In genomic region chr15:101501703-101502373, GRCh38 we compare ENCODE assay signal across 1 cellular context.
TF ChIP-seq lines count a peak whose summit lies in the region.

No MANE protein-coding gene starts in this region.

TF ChIP-seq in HepG2, 621 proteins besides CTCF, POLR2A, EP300 and RAD21 (continued from another document and continues in another):
- TF ChIP-seq MLXIP (CRISPR knock-in tag; IDR thresholded peaks at IDR 0.05; ENCODE audit: borderline replicate concordance) (no peak), ZFP90 (CRISPR knock-in tag; IDR thresholded peaks at IDR 0.05; ENCODE audit: borderline replicate concordance) (peak; percentile 70; the same call in 1 of the 2 replicates), ZNF720 (CRISPR knock-in tag; IDR thresholded peaks at IDR 0.05) (no peak), SSRP1 (CRISPR knock-in tag; IDR thresholded peaks at IDR 0.05) (no peak), ZNF143 (CRISPR knock-in tag; IDR thresholded peaks at IDR 0.05) (no peak), ZNF446 (CRISPR knock-in tag; IDR thresholded peaks at IDR 0.05) (no peak), NCOA1 (CRISPR knock-in tag; IDR thresholded peaks at IDR 0.05) (no peak), CREB1 (IDR thresholded peaks at IDR 0.05) (no peak), CREB1 (CRISPR knock-in tag; IDR thresholded peaks at IDR 0.05) (no peak), ZBTB49 (CRISPR knock-in tag; IDR thresholded peaks at IDR 0.05; ENCODE audit: borderline replicate concordance) (no peak), ZNF629 (CRISPR knock-in tag; conservative IDR thresholded peaks at IDR 0.05) (no peak), MTF1 (CRISPR knock-in tag; IDR thresholded peaks at IDR 0.05) (no peak), HHEX (CRISPR knock-in tag; IDR thresholded peaks at IDR 0.05) (no peak), SMAD3 (CRISPR knock-in tag; IDR thresholded peaks at IDR 0.05) (peak; percentile 63; the same call in 1 of the 2 replicates), KLF12 (CRISPR knock-in tag; IDR thresholded peaks at IDR 0.05; ENCODE audit: borderline replicate concordance) (no peak), HNRNPLL (IDR thresholded peaks at IDR 0.05; ENCODE audit: low read depth, low read length, poor library complexity, severe bottlenecking) (peak; percentile 25), ZNF713 (CRISPR knock-in tag; IDR thresholded peaks at IDR 0.05) (0 out of 2 replicates have a peak, but pooled peaks have one; percentile 87), ZSCAN25 (CRISPR knock-in tag; IDR thresholded peaks at IDR 0.05) (no peak; the same call in 1 of the 2 replicates), FOXP1 (IDR thresholded peaks at IDR 0.05) (no peak), FOXP1 (CRISPR knock-in tag; IDR thresholded peaks at IDR 0.05) (no peak), ZMYM4 (CRISPR knock-in tag; IDR thresholded peaks at IDR 0.05) (peak; percentile 68; the same call in 1 of the 2 replicates), PHF21A (CRISPR knock-in tag; IDR thresholded peaks at IDR 0.05) (peak; percentile 47; the same call in 1 of the 2 replicates), ZNF101 (CRISPR knock-in tag; IDR thresholded peaks at IDR 0.05; ENCODE audit: borderline replicate concordance, low read depth) (no peak), THAP11 (CRISPR knock-in tag; IDR thresholded peaks at IDR 0.05) (no peak), RBM39 (IDR thresholded peaks at IDR 0.05; ENCODE audit: low read depth, low read length, poor library complexity, severe bottlenecking) (peak; percentile 53), ZNF318 (CRISPR knock-in tag; IDR thresholded peaks at IDR 0.05) (peak; percentile 54; the same call in 1 of the 2 replicates), MXD4 (CRISPR knock-in tag; IDR thresholded peaks at IDR 0.05) (no peak; the same call in 1 of the 2 replicates), ZSCAN21 (CRISPR knock-in tag; IDR thresholded peaks at IDR 0.05; ENCODE audit: borderline replicate concordance) (no peak), ZNF772 (CRISPR knock-in tag; IDR thresholded peaks at IDR 0.05) (peak; percentile 38; the same call in 1 of the 2 replicates), ATF2 (CRISPR knock-in tag; IDR thresholded peaks at IDR 0.05) (no peak), CSRNP2 (CRISPR knock-in tag; conservative IDR thresholded peaks at IDR 0.05; ENCODE audit: low read depth) (no peak), ZZZ3 (CRISPR knock-in tag; IDR thresholded peaks at IDR 0.05; ENCODE audit: borderline replicate concordance) (no peak), ZNF784 (CRISPR knock-in tag; IDR thresholded peaks at IDR 0.05; ENCODE audit: borderline replicate concordance) (no peak)
- TF ChIP-seq, protein P1, sequence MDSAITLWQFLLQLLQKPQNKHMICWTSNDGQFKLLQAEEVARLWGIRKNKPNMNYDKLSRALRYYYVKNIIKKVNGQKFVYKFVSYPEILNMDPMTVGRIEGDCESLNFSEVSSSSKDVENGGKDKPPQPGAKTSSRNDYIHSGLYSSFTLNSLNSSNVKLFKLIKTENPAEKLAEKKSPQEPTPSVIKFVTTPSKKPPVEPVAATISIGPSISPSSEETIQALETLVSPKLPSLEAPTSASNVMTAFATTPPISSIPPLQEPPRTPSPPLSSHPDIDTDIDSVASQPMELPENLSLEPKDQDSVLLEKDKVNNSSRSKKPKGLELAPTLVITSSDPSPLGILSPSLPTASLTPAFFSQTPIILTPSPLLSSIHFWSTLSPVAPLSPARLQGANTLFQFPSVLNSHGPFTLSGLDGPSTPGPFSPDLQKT (CRISPR knock-in tag; IDR thresholded peaks at IDR 0.05; ENCODE audit: borderline replicate concordance): no peak
- TF ChIP-seq, protein P2, sequence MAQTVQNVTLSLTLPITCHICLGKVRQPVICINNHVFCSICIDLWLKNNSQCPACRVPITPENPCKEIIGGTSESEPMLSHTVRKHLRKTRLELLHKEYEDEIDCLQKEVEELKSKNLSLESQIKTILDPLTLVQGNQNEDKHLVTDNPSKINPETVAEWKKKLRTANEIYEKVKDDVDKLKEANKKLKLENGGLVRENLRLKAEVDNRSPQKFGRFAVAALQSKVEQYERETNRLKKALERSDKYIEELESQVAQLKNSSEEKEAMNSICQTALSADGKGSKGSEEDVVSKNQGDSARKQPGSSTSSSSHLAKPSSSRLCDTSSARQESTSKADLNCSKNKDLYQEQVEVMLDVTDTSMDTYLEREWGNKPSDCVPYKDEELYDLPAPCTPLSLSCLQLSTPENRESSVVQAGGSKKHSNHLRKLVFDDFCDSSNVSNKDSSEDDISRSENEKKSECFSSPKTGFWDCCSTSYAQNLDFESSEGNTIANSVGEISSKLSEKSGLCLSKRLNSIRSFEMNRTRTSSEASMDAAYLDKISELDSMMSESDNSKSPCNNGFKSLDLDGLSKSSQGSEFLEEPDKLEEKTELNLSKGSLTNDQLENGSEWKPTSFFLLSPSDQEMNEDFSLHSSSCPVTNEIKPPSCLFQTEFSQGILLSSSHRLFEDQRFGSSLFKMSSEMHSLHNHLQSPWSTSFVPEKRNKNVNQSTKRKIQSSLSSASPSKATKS (CRISPR knock-in tag; IDR thresholded peaks at IDR 0.05): no peak
- TF ChIP-seq, protein P3, sequence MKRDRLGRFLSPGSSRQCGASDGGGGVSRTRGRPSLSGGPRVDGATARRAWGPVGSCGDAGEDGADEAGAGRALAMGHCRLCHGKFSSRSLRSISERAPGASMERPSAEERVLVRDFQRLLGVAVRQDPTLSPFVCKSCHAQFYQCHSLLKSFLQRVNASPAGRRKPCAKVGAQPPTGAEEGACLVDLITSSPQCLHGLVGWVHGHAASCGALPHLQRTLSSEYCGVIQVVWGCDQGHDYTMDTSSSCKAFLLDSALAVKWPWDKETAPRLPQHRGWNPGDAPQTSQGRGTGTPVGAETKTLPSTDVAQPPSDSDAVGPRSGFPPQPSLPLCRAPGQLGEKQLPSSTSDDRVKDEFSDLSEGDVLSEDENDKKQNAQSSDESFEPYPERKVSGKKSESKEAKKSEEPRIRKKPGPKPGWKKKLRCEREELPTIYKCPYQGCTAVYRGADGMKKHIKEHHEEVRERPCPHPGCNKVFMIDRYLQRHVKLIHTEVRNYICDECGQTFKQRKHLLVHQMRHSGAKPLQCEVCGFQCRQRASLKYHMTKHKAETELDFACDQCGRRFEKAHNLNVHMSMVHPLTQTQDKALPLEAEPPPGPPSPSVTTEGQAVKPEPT (CRISPR knock-in tag; IDR thresholded peaks at IDR 0.05; ENCODE audit: low read depth): peak; percentile 45; the same call in 1 of the 2 replicates
